In genomic region chr11:34235591-34236071, GRCh38 we compare ENCODE assay signal across 19 cellular contexts.
A peak's percentile ranks its signal among the peaks of the same experiment; 100 is the strongest.
DNase-seq lines count a peak whose midpoint lies in the region; ATAC-seq, FAIRE-seq and TF ChIP-seq lines count a peak whose summit lies in the region.
"Had no signal": no experiment of that assay in that cellular context is flagged by ENCODE, and none has a peak within 500 bp of the region (broad histone marks: within the 10 kb centered on the region; RNA-seq: fewer than 3 reads in every experiment).

No MANE protein-coding gene starts in this region.

- peaks cover 18% of the 10 kb centered on the region for H3K4me1 ChIP-seq in HepG2 (ENCODE audit: insufficient read depth, low read length)
- H3K4me1 ChIP-seq in right lobe of liver, result no peaks in the 10 kb centered on the region
- peaks cover 87% of the 10 kb centered on the region for H3K4me1 ChIP-seq in OCI-LY3 (ENCODE audit: low read length)
- peaks cover 3 to 27% (median 13%) of the 10 kb centered on the region in 4 experiments for H3K4me1 ChIP-seq in H1 (replicated peaks in 1 of 4; ENCODE audit: control insufficient read depth in 3 of 4, insufficient read depth in 4 of 4, low read length in 3 of 4)
- H3K4me1 ChIP-seq: esophagus muscularis mucosa had no signal

- peak overlapping the region; percentile 95 for H3K27ac Mint-ChIP-seq in stimulated activated memory B cell treated with anti-CD40 and anti-IgM and Interleukin-4, amounts not matched to agents 10 μg/mL and 1 μg/mL and 100 μg/mL, for 72 hours

- TF ChIP-seq POLR2A in HepG2 (IDR thresholded peaks at IDR 0.05; ENCODE audit: insufficient read depth in 1 of 2, low read depth in 2 of 2, low read length in 2 of 2) (no peak), right lobe of liver (IDR thresholded peaks at IDR 0.05) (no peak), H1 (IDR thresholded peaks at IDR 0.05; ENCODE audit: control extremely low read depth in 1 of 2, low read depth in 2 of 2, low read length in 2 of 2) (no peak)

- in situ Hi-C loops in HepG2 (cut with HindIII; ENCODE audit: extremely low pct_ligation_motif_present, low pct_unique_long_range_greater_than_20kb), result no loop called here

- peak overlapping the region; percentile 73; the same call in 1 of the 2 replicates for H2BK15ac ChIP-seq in H1 (ENCODE audit: low read length)

- peak overlapping the region; percentile 30; the same call in 1 of the 2 replicates for H2BK12ac ChIP-seq in H1 (ENCODE audit: low read depth, low read length)

- H3K4me3 ChIP-seq in HepG2 (replicated peaks in 1 of 3; ENCODE audit: insufficient read depth in 1 of 3, low read depth in 2 of 3, low read length in 3 of 3) (no peak overlapping the region), right lobe of liver (no peak overlapping the region), OCI-LY3 (ENCODE audit: low read length) (peak overlapping the region; percentile 45), H1 (ENCODE audit: extremely low read depth in 1 of 4, insufficient read depth in 2 of 4, low read depth in 3 of 4, low read length in 4 of 4) (no peak overlapping the region)
- H3K4me3 ChIP-seq: esophagus muscularis mucosa, lower lobe of right lung, SK-N-MC, smooth muscle cell had no signal

- FAIRE-seq in HepG2 (lab: Jason Lieb, UNC) (no peak), H1 (lab: Jason Lieb, UNC) (no peak)

- ATAC-seq in HepG2 (no peak), right lobe of liver (no peak), HG03354 (IDR thresholded peaks at IDR 0.05; ENCODE audit: poor library complexity, severe bottlenecking, unreplicated experiment) (no peak)
- no peak for ATAC-seq in stimulated activated memory B cell treated with anti-CD40 and anti-IgM and Interleukin-4, amounts not matched to agents 10 μg/mL and 1 μg/mL and 100 μg/mL, for 72 hours
- ATAC-seq: lower lobe of right lung; naive thymus-derived CD4-positive, alpha-beta T cell had no signal

- peak overlapping the region; percentile 36 for H2BK20ac ChIP-seq in H1 (ENCODE audit: low read length)

- intact Hi-C loops in HepG2 (cut with micrococcal nuclease; ENCODE audit: unreplicated experiment) (no loop called here), right lobe of liver (cut with DNase I) (no loop called here)

- no peaks in the 10 kb centered on the region for H3K27me3 Mint-ChIP-seq in stimulated activated memory B cell treated with anti-CD40 and anti-IgM and Interleukin-4, amounts not matched to agents 10 μg/mL and 1 μg/mL and 100 μg/mL, for 72 hours

- H2AFZ ChIP-seq in HepG2 (ENCODE audit: low read length) (no peak overlapping the region), OCI-LY3 (ENCODE audit: low read depth, low read length) (no peak overlapping the region), H1 (ENCODE audit: low read length) (no peak overlapping the region)

- H3K27me3 ChIP-seq in HepG2 (ENCODE audit: control insufficient read depth in 1 of 2, insufficient read depth in 2 of 2, low read length in 2 of 2) (no peaks in the 10 kb centered on the region), right lobe of liver (no peaks in the 10 kb centered on the region), OCI-LY3 (ENCODE audit: low read depth, low read length) (0 out of 2 replicates have a peak, but pooled peaks cover 5% of the 10 kb centered on the region), H1 (replicated peaks in 1 of 4; ENCODE audit: control insufficient read depth in 3 of 4, extremely low read depth in 1 of 4, insufficient read depth in 3 of 4, low read length in 3 of 4) (no peaks in the 10 kb centered on the region)
- H3K27me3 ChIP-seq: esophagus muscularis mucosa had no signal

- H4K8ac ChIP-seq in H1 (ENCODE audit: extremely low read depth, insufficient read depth, low read length), result no peak overlapping the region; the same call in 1 of the 2 replicates

- H3K4ac ChIP-seq in H1 (replicated peaks; ENCODE audit: insufficient read length, low read depth, low read length), result no peak overlapping the region

- H4K5ac ChIP-seq in H1 (ENCODE audit: insufficient read length, low read depth, low read length), result no peak overlapping the region

- no peak overlapping the region for H3K23ac ChIP-seq in H1 (ENCODE audit: insufficient read length)

- peaks cover 5% of the 10 kb centered on the region for H3K36me3 Mint-ChIP-seq in stimulated activated memory B cell treated with anti-CD40 and anti-IgM and Interleukin-4, amounts not matched to agents 10 μg/mL and 1 μg/mL and 100 μg/mL, for 72 hours

- H4K20me1 ChIP-seq in HepG2 (ENCODE audit: insufficient read depth, low read length), result peaks cover 3% of the 10 kb centered on the region; the same call in 1 of the 2 replicates
- no peaks in the 10 kb centered on the region for H4K20me1 ChIP-seq in OCI-LY3 (ENCODE audit: insufficient read depth, low read length)
- H4K20me1 ChIP-seq in H1 (replicated peaks in 1 of 2; ENCODE audit: control insufficient read depth in 1 of 2, insufficient read depth in 2 of 2, low read length in 2 of 2), result no peaks in the 10 kb centered on the region

- no TSS peak for BruUV-seq in HepG2 (replicated peaks; lab: Mats Ljungman, UMichigan)

- no peak overlapping the region for H3K27ac ChIP-seq in HepG2 (ENCODE audit: extremely low read length, insufficient read depth, low read length)
- no peak overlapping the region for H3K27ac ChIP-seq in right lobe of liver
- H3K27ac ChIP-seq in OCI-LY3 (ENCODE audit: low read length), result peak overlapping the region; percentile 69
- no peak overlapping the region for H3K27ac ChIP-seq in H1 (ENCODE audit: low read depth, low read length)
- H3K27ac ChIP-seq: esophagus muscularis mucosa, lower lobe of right lung had no signal

- H2BK120ac ChIP-seq in H1 (replicated peaks; ENCODE audit: low read depth, low read length), result peak overlapping the region; percentile 39

- no peak for TF ChIP-seq RAD21 in HepG2 (CRISPR knock-in tag; IDR thresholded peaks at IDR 0.05)
- no peak for TF ChIP-seq RAD21 in H1 (IDR thresholded peaks at IDR 0.05 in 1 of 2, conservative IDR thresholded peaks at IDR 0.05 in 1 of 2; ENCODE audit: low read depth in 2 of 2, low read length in 2 of 2)

- peaks cover 68% of the 10 kb centered on the region for H3K4me1 Mint-ChIP-seq in stimulated activated memory B cell treated with anti-CD40 and anti-IgM and Interleukin-4, amounts not matched to agents 10 μg/mL and 1 μg/mL and 100 μg/mL, for 72 hours

- no peaks in the 10 kb centered on the region for H3K23me2 ChIP-seq in H1 (ENCODE audit: low read depth, low read length)

- H3K36me3 ChIP-seq in HepG2 (replicated peaks in 1 of 2; ENCODE audit: control insufficient read depth in 1 of 2, insufficient read depth in 2 of 2, low read length in 2 of 2), result no peaks in the 10 kb centered on the region
- no peaks in the 10 kb centered on the region for H3K36me3 ChIP-seq in right lobe of liver
- peaks cover 10% of the 10 kb centered on the region for H3K36me3 ChIP-seq in OCI-LY3 (replicated peaks; ENCODE audit: low read depth, low read length)
- no peaks in the 10 kb centered on the region for H3K36me3 ChIP-seq in H1 (ENCODE audit: control insufficient read depth in 2 of 4, insufficient read depth in 4 of 4, low read length in 3 of 4)
- H3K36me3 ChIP-seq: esophagus muscularis mucosa, lower lobe of right lung had no signal

- H3K4me3 Mint-ChIP-seq in stimulated activated memory B cell treated with anti-CD40 and anti-IgM and Interleukin-4, amounts not matched to agents 10 μg/mL and 1 μg/mL and 100 μg/mL, for 72 hours, result no peak overlapping the region

- peak overlapping the region; percentile 35; the same call in 1 of the 2 replicates for H3K18ac ChIP-seq in H1 (ENCODE audit: extremely low read depth, low read length)

- TF ChIP-seq EP300 in HepG2 (IDR thresholded peaks at IDR 0.05; ENCODE audit: low read depth in 2 of 2, low read length in 2 of 2) (no peak), HepG2 (CRISPR knock-in tag; IDR thresholded peaks at IDR 0.05; ENCODE audit: borderline replicate concordance) (no peak), H1 (IDR thresholded peaks at IDR 0.05; ENCODE audit: borderline replicate concordance in 1 of 2, low read depth in 2 of 2, low read length in 2 of 2) (no peak)

- peak overlapping the region; percentile 45; the same call in 1 of the 2 replicates for H2BK5ac ChIP-seq in H1 (ENCODE audit: low read depth, low read length)

- DNase-seq in HepG2 (ENCODE audit: low spot score) (no peak), right lobe of liver (no peak), H1 (ENCODE audit: low read depth in 1 of 2, low spot score in 2 of 2) (no peak), globus pallidus (ENCODE audit: low spot score) (no peak)
- no peak for DNase-seq in effector CD8-positive, alpha-beta T cell (lab: John Stamatoyannopoulos, UW)
- DNase-seq: activated CD8-positive, alpha-beta memory T cell treated with anti-CD3 and anti-CD28 coated beads for 24 hours; activated gamma-delta T cell treated with Interleukin-2 at 50 U/mL for 16 hours; dermis blood vessel endothelial cell; lower lobe of right lung; naive thymus-derived CD4-positive, alpha-beta T cell; NCI-H2029; NCI-H510A treated with DMSO at 0.1 percent for 48 hours; posterior cingulate gyrus had no signal

- H3K56ac ChIP-seq in H1 (replicated peaks; ENCODE audit: insufficient read length, low read depth, low read length), result no peak overlapping the region

- 97% methylated on average over 7 of the region's 7 CpGs for WGBS in HepG2 (ENCODE audit: low lambda C conversion rate)
- 92% methylated on average over 4 of the region's 7 CpGs for WGBS in right lobe of liver (ENCODE audit: insufficient coverage, low coverage, low lambda C conversion rate, missing lambda C conversion rate)
- WGBS in H1 (ENCODE audit: extremely low coverage in 1 of 2, insufficient coverage in 1 of 2, insufficient read length in 1 of 2, insufficient replicate concordance in 2 of 2, low coverage in 1 of 2, low lambda C conversion rate in 2 of 2, missing lambda C conversion rate in 1 of 2), 2 experiments, result 86% methylated on average over 7 of the region's 7 CpGs; no CpG with 5 or more reads in 1 of the 2 experiments

- CTCF ChIA-PET in HepG2 (lab: Yijun Ruan, JAX; ENCODE audit: low intra/inter-chr PET ratio, low total read pairs), result no interaction called here
- CTCF ChIA-PET in H1 (lab: Charles Lee; ENCODE audit: partially characterized antibody), result interaction anchor here (0.9 to 3.7 kb wide), 8 partner anchors 10 to 120 kb away, joined by 3 to 17 read pairs (median 5); no protein-coding TSS in a partner anchor

- H3K9me3 Mint-ChIP-seq in stimulated activated memory B cell treated with anti-CD40 and anti-IgM and Interleukin-4, amounts not matched to agents 10 μg/mL and 1 μg/mL and 100 μg/mL, for 72 hours, result no peaks in the 10 kb centered on the region
- H3K9me3 Mint-ChIP-seq: naive thymus-derived CD4-positive, alpha-beta T cell had no signal

- H3K79me1 ChIP-seq in H1 (ENCODE audit: low read depth, low read length), result peaks cover 2% of the 10 kb centered on the region; the same call in 1 of the 2 replicates

- POLR2A ChIA-PET in HepG2 (lab: Yijun Ruan, JAX) (no interaction called here), H1 (lab: Charles Lee; ENCODE audit: partially characterized antibody) (no interaction called here)

- TF ChIP-seq CTCF in HepG2 (CRISPR knock-in tag; IDR thresholded peaks at IDR 0.05) (no peak), right lobe of liver (IDR thresholded peaks at IDR 0.05) (no peak), OCI-LY3 (IDR thresholded peaks at IDR 0.05; ENCODE audit: low read depth, low read length) (no peak), H1 (IDR thresholded peaks at IDR 0.05; ENCODE audit: control extremely low read depth in 1 of 3, insufficient read depth in 1 of 3, low read depth in 1 of 3, low read length in 3 of 3) (no peak)

- H3K9ac ChIP-seq in HepG2 (ENCODE audit: insufficient read depth, low read depth, low read length) (no peak overlapping the region), OCI-LY3 (ENCODE audit: low read length) (peak overlapping the region; percentile 42; the same call in 1 of the 2 replicates), H1 (replicated peaks in 1 of 4; ENCODE audit: extremely low read depth in 1 of 4, low read depth in 3 of 4, low read length in 3 of 4) (no peak overlapping the region)

- no peak overlapping the region for H2AK5ac ChIP-seq in H1 (ENCODE audit: low read depth, low read length)

- H3K79me2 ChIP-seq in HepG2 (ENCODE audit: insufficient read depth, low read length) (peaks cover 2% of the 10 kb centered on the region), OCI-LY3 (ENCODE audit: low read length) (peaks cover 18% of the 10 kb centered on the region; the same call in 1 of the 2 replicates), H1 (ENCODE audit: control insufficient read depth in 1 of 2, insufficient read depth in 2 of 2, low read length in 2 of 2) (no peaks in the 10 kb centered on the region)

- H3K4me2 ChIP-seq in HepG2 (ENCODE audit: low read depth, low read length), result no peak overlapping the region
- peak overlapping the region; percentile 98 for H3K4me2 ChIP-seq in OCI-LY3 (ENCODE audit: low read length)
- no peak overlapping the region for H3K4me2 ChIP-seq in H1 (ENCODE audit: insufficient read depth in 1 of 2, low read depth in 2 of 2, low read length in 2 of 2)

- H3K9me3 ChIP-seq in HepG2 (ENCODE audit: low read length), result no peaks in the 10 kb centered on the region
- H3K9me3 ChIP-seq in right lobe of liver, result no peaks in the 10 kb centered on the region
- H3K9me3 ChIP-seq in OCI-LY3 (ENCODE audit: insufficient read depth, low read length), result no peaks in the 10 kb centered on the region; the same call in 1 of the 2 replicates
- no peaks in the 10 kb centered on the region for H3K9me3 ChIP-seq in H1 (ENCODE audit: insufficient read depth in 2 of 2, low read depth in 1 of 2, low read length in 1 of 2)
- H3K9me3 ChIP-seq: esophagus muscularis mucosa, lower lobe of right lung had no signal

- no peak overlapping the region for H3K14ac ChIP-seq in H1 (ENCODE audit: insufficient read length)

- H4K91ac ChIP-seq in H1 (replicated peaks; ENCODE audit: insufficient read length, low read length), result no peak overlapping the region
